In genomic region chr18:38611036-38611964, GRCh38 we compare ENCODE assay signal across 10 cellular contexts.
A peak's percentile ranks its signal among the peaks of the same experiment; 100 is the strongest.
DNase-seq lines count a peak whose midpoint lies in the region; ATAC-seq, FAIRE-seq and TF ChIP-seq lines count a peak whose summit lies in the region.
"Had no signal": no experiment of that assay in that cellular context is flagged by ENCODE, and none has a peak within 500 bp of the region (broad histone marks: within the 10 kb centered on the region; RNA-seq: fewer than 3 reads in every experiment).

No MANE protein-coding gene starts in this region.

- H3K4me3 Mint-ChIP-seq in activated T-cell treated with anti-CD3 and anti-CD28 coated beads, Interleukin-2, amount 50 U/mL, for 24 hours = peak overlapping the region; percentile 13

- TF ChIP-seq POLR2A in H54 (IDR thresholded peaks at IDR 0.05; ENCODE audit: low read depth, low read length) = no peak

- no peaks in the 10 kb centered on the region for H3K27me3 Mint-ChIP-seq in activated T-cell treated with anti-CD3 and anti-CD28 coated beads, Interleukin-2, amount 50 U/mL, for 24 hours

- H3K27ac Mint-ChIP-seq in activated T-cell treated with anti-CD3 and anti-CD28 coated beads, Interleukin-2, amount 50 U/mL, for 24 hours = peak overlapping the region; percentile 87

- FAIRE-seq in H54 (lab: Jason Lieb, UNC) = no peak
- FAIRE-seq: bronchial epithelial cell had no signal

- H3K36me3 Mint-ChIP-seq in activated T-cell treated with anti-CD3 and anti-CD28 coated beads, Interleukin-2, amount 50 U/mL, for 24 hours (ENCODE audit: low read depth) = no peaks in the 10 kb centered on the region

- DNase-seq in activated T-cell treated with anti-CD3 and anti-CD28 coated beads, Interleukin-2, amount 50 U/mL, for 24 hours = peak; percentile 29
- DNase-seq in NCI-H526 treated with DMSO at 0.1 percent for 48 hours (lab: John Stamatoyannopoulos, UW) (no peak), glomerular visceral epithelial cell (ENCODE audit: extremely low spot score) (no peak), NCI-H2196 (lab: John Stamatoyannopoulos, UW; ENCODE audit: unreplicated experiment) (no peak), H54 (ENCODE audit: insufficient read length, low spot score) (no peak)
- DNase-seq: thyroid gland had no signal

- ATAC-seq in GM18498 (IDR thresholded peaks at IDR 0.05; ENCODE audit: unreplicated experiment) (peak; percentile 91), GM19395 (IDR thresholded peaks at IDR 0.05; ENCODE audit: unreplicated experiment) (peak; percentile 85), HG03045 (IDR thresholded peaks at IDR 0.05; ENCODE audit: unreplicated experiment) (peak; percentile 86)

- peaks cover 6% of the 10 kb centered on the region for H3K9me3 Mint-ChIP-seq in activated T-cell treated with anti-CD3 and anti-CD28 coated beads, Interleukin-2, amount 50 U/mL, for 24 hours

- H3K4me1 Mint-ChIP-seq in activated T-cell treated with anti-CD3 and anti-CD28 coated beads, Interleukin-2, amount 50 U/mL, for 24 hours (ENCODE audit: low read depth) = peaks cover 32% of the 10 kb centered on the region
